In genomic region chr7:93307131-93307660, GRCh38 we compare ENCODE assay signal across 1 cellular context.
A peak's percentile ranks its signal among the peaks of the same experiment; 100 is the strongest.
TF ChIP-seq lines count a peak whose summit lies in the region.

No MANE protein-coding gene starts in this region.

TF ChIP-seq in IMR-90, 13 proteins besides CTCF, POLR2A, EP300 and RAD21 (continued from another document):
- TF ChIP-seq CEBPB (IDR thresholded peaks at IDR 0.05; ENCODE audit: low read depth, low read length) (peak; percentile 21; the same call in 1 of the 2 replicates), ELK1 (IDR thresholded peaks at IDR 0.05; ENCODE audit: borderline replicate concordance, low read depth, low read length) (no peak), RFX5 (IDR thresholded peaks at IDR 0.05; ENCODE audit: low read depth, low read length) (no peak), SMC3 (IDR thresholded peaks at IDR 0.05; ENCODE audit: low read depth, low read length) (no peak), USF2 (IDR thresholded peaks at IDR 0.05; ENCODE audit: low read depth, low read length) (no peak), BHLHE40 (IDR thresholded peaks at IDR 0.05; ENCODE audit: low read depth, low read length) (peak; percentile 99), RCOR1 (IDR thresholded peaks at IDR 0.05; ENCODE audit: insufficient replicate concordance, low read length) (no peak)
